ENCODE assay signal across 15 cellular contexts in the genomic region with DNA sequence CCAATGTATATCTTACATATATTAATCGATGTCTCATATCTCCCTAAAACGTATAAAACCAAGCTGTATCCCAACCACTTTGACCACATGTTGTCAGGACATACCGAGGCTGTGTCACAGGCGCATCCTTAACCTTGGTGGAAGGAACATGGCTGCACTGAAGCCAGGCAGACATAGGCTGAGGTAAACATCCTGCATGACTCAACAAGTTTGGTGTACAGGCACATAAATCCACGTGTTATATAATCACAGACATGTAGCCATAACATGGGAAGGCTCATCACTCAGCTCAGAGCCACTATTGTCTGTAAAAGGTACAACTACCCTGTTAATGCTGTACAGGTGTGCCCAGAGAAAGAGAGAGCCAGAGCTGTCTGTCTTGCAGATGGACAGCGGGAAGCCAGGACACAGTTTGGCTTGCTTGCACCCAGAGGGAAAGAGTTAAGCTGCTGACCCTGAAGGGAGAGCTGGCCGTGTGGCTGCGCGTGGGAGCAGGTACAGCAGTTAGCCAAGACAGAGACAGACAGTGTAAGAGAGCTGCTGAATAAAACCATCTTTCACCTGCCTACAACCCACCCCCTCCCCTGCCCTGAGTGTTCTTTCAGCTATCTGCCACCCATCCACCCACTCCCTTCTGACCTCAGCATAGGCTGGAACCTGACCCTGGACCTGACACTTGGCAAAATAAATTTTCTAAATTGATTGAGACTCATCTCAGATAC. TPM values are rescaled to one million over a fixed set of nuclear protein-coding genes. Genes with fewer than 3 reads are reported as not detected.
A peak's percentile ranks its signal among the peaks of the same experiment; 100 is the strongest.
DNase-seq lines count a peak whose midpoint lies in the region; ATAC-seq and TF ChIP-seq lines count a peak whose summit lies in the region.
"Had no signal": no experiment of that assay in that cellular context is flagged by ENCODE, and none has a peak within 500 bp of the region (broad histone marks: within the 10 kb centered on the region; RNA-seq: fewer than 3 reads in every experiment).

No MANE protein-coding gene starts in this region.

- no peaks in the 10 kb centered on the region for H3K9me2 ChIP-seq in Karpas-422 (replicated peaks; ENCODE audit: insufficient read depth, low read length)

- TF ChIP-seq CTCF in epithelial cell of esophagus (IDR thresholded peaks at IDR 0.05; ENCODE audit: insufficient read depth, low read depth, low read length, missing control alignments): no peak
- no peak for TF ChIP-seq CTCF in progenitor cell of endocrine pancreas (IDR thresholded peaks at IDR 0.05; ENCODE audit: unreplicated experiment)

- no peaks in the 10 kb centered on the region for H3K36me3 ChIP-seq in Karpas-422 (ENCODE audit: insufficient read depth, low read length)

- H3K4me1 Mint-ChIP-seq in progenitor cell of endocrine pancreas (ENCODE audit: low read depth): peaks cover 5% of the 10 kb centered on the region
- H3K4me1 Mint-ChIP-seq: B cell had no signal

- peaks cover 1% of the 10 kb centered on the region for H3K36me3 Mint-ChIP-seq in progenitor cell of endocrine pancreas (ENCODE audit: insufficient read depth)
- H3K36me3 Mint-ChIP-seq in activated naive CD4-positive, alpha-beta T cell treated with anti-CD3 and anti-CD28 coated beads, Interleukin-2, amount 50 U/mL, for 72 hours: no peaks in the 10 kb centered on the region

- H3K9ac ChIP-seq in Karpas-422 (ENCODE audit: low read length): no peak overlapping the region

- H4K20me1 ChIP-seq in Karpas-422 (ENCODE audit: insufficient read depth, low read depth, low read length): no peaks in the 10 kb centered on the region

- no peak overlapping the region for H3K4me2 ChIP-seq in Karpas-422 (ENCODE audit: low read depth, low read length, poor library complexity, severe bottlenecking)
- H3K4me2 ChIP-seq: GM23338 had no signal

- no peak overlapping the region for H3K4me3 ChIP-seq in Karpas-422 (ENCODE audit: low read length)
- H3K4me3 ChIP-seq in epithelial cell of esophagus (ENCODE audit: low read length): no peak overlapping the region
- H3K4me3 ChIP-seq: GM12878, GM23338 had no signal

- H3K9me3 Mint-ChIP-seq in progenitor cell of endocrine pancreas (ENCODE audit: low read depth): peaks cover 8% of the 10 kb centered on the region
- H3K9me3 Mint-ChIP-seq in activated naive CD4-positive, alpha-beta T cell treated with anti-CD3 and anti-CD28 coated beads, Interleukin-2, amount 50 U/mL, for 72 hours: no peaks in the 10 kb centered on the region
- H3K9me3 Mint-ChIP-seq: CD4-positive, alpha-beta T cell had no signal

- H3K27ac ChIP-seq in Karpas-422 (ENCODE audit: low read length): no peak overlapping the region

- no peaks in the 10 kb centered on the region for H3K79me2 ChIP-seq in Karpas-422 (ENCODE audit: low read length)

- ATAC-seq in activated naive CD4-positive, alpha-beta T cell treated with anti-CD3 and anti-CD28 coated beads, Interleukin-2, amount 50 U/mL, for 72 hours: no peak
- ATAC-seq: GM12878, GM23338 had no signal

- DNase-seq in ELR (ENCODE audit: low read depth) (peak; percentile 4), Karpas-422 (peak; percentile 26), epithelial cell of esophagus (ENCODE audit: low read depth) (peak; percentile 3), progenitor cell of endocrine pancreas (ENCODE audit: low spot score, unreplicated experiment) (no peak), NCI-H2171 (lab: John Stamatoyannopoulos, UW) (no peak), RKO (ENCODE audit: low spot score) (no peak)
- DNase-seq in activated naive CD4-positive, alpha-beta T cell treated with anti-CD3 and anti-CD28 coated beads, Interleukin-2, amount 50 U/mL, for 72 hours (ENCODE audit: low spot score in 2 of 2): no peak
- DNase-seq: C1 segment of cervical spinal cord; Calu3; CD4-positive, alpha-beta T cell; DMS 273 treated with DMSO at 0.1 percent for 48 hours; H9 had no signal

- H3K4me1 ChIP-seq in Karpas-422 (ENCODE audit: low read length): no peaks in the 10 kb centered on the region

- no peaks in the 10 kb centered on the region for H3K27me3 Mint-ChIP-seq in progenitor cell of endocrine pancreas
- H3K27me3 Mint-ChIP-seq: B cell; CD4-positive, alpha-beta T cell had no signal

- H3K27ac Mint-ChIP-seq in progenitor cell of endocrine pancreas: peak overlapping the region; percentile 57
- H3K27ac Mint-ChIP-seq in activated naive CD4-positive, alpha-beta T cell treated with anti-CD3 and anti-CD28 coated beads, Interleukin-2, amount 50 U/mL, for 72 hours: no peak overlapping the region
- H3K27ac Mint-ChIP-seq: B cell; CD4-positive, alpha-beta T cell; GM23338 had no signal

- no peak overlapping the region for H2AFZ ChIP-seq in Karpas-422 (ENCODE audit: low read length)
- H2AFZ ChIP-seq: GM23338 had no signal

- no peak overlapping the region for H3K4me3 Mint-ChIP-seq in progenitor cell of endocrine pancreas (ENCODE audit: low read depth)
- H3K4me3 Mint-ChIP-seq: B cell; CD4-positive, alpha-beta T cell; GM23338; H9 had no signal

- H3K9me3 ChIP-seq in Karpas-422 (ENCODE audit: low read length): no peaks in the 10 kb centered on the region

- no peaks in the 10 kb centered on the region for H3K27me3 ChIP-seq in Karpas-422 (ENCODE audit: low read length)

RNA-seq across cellular contexts. Expression of a gene that starts 22.3 kb away (rescaled TPM):
- total RNA-seq in Karpas-422 (2014; rRNA removed; shearing (Covaris generic); ENCODE audit: low replicate concordance): 12.3 and 25.5 TPM in 2 replicates
- 40.4 and 41.3 TPM in 2 replicates for total RNA-seq in progenitor cell of endocrine pancreas
- 10 to 100 TPM; 12.3 to 12.8 TPM for total RNA-seq in activated naive CD4-positive, alpha-beta T cell treated with anti-CD3 and anti-CD28 coated beads, Interleukin-2, amount 50 U/mL, for 72 hours

Comparison
In these comparisons a context has a peak if more than half of its experiments do, and no peak if none do; other contexts are left out.
1. DNase-seq: peak in ELR (single experiment), Karpas-422 (single experiment) and epithelial cell of esophagus (single experiment); none in progenitor cell of endocrine pancreas (single experiment), NCI-H2171 (single experiment), RKO (single experiment) and activated naive CD4-positive, alpha-beta T cell treated with anti-CD3 and anti-CD28 coated beads, Interleukin-2, amount 50 U/mL, for 72 hours (0 of 2).